Comparison of ENCODE assay signal across 8 cellular contexts in genomic region chr17:1153795-1154546, GRCh38.
DNase-seq lines count a peak whose midpoint lies in the region; ATAC-seq lines count a peak whose summit lies in the region.

No MANE protein-coding gene starts in this region.

- DNase-seq in GM04504 (ENCODE audit: low read depth) (peak; percentile 58), NCI-H2196 (lab: John Stamatoyannopoulos, UW; ENCODE audit: unreplicated experiment) (peak; percentile 47), dedifferentiated amniotic fluid mesenchymal stem cell (ENCODE audit: extremely low spot score) (peak; percentile 38), middle frontal gyrus (ENCODE audit: extremely low spot score, low spot score) (peak; percentile 73), GM19238 (ENCODE audit: insufficient read length, low spot score) (no peak)
- DNase-seq in central memory CD4-positive, alpha-beta T cell: no peak

- ATAC-seq in GM19328 (IDR thresholded peaks at IDR 0.05; ENCODE audit: unreplicated experiment) (no peak), HG02623 (IDR thresholded peaks at IDR 0.05; ENCODE audit: unreplicated experiment) (no peak)

Comparison
In these comparisons a context has a peak if more than half of its experiments do, and no peak if none do; other contexts are left out.
1. DNase-seq: peak in GM04504 (single experiment), NCI-H2196 (single experiment), dedifferentiated amniotic fluid mesenchymal stem cell (single experiment) and middle frontal gyrus (single experiment); none in GM19238 (single experiment) and central memory CD4-positive, alpha-beta T cell (single experiment).